In genomic region chr20:35560541-35560940, GRCh38 we compare ENCODE assay signal across 22 cellular contexts. TPM values are rescaled to one million over a fixed set of nuclear protein-coding genes. Genes with fewer than 3 reads are reported as not detected.
"Had no signal": no experiment of that assay in that cellular context is flagged by ENCODE, and none has a peak within 500 bp of the region (broad histone marks: within the 10 kb centered on the region; RNA-seq: fewer than 3 reads in every experiment).

No MANE protein-coding gene starts in this region.

- H3K36me3 ChIP-seq: transverse colon had no signal

- H3K4me3 Mint-ChIP-seq: naive thymus-derived CD8-positive, alpha-beta T cell had no signal

- H3K4me3 ChIP-seq: esophagus muscularis mucosa, gastrocnemius medialis, heart right ventricle, right atrium auricular region, stomach, thoracic aorta, transverse colon had no signal

- ATAC-seq: gastrocnemius medialis had no signal

- H3K9me3 Mint-ChIP-seq: naive thymus-derived CD8-positive, alpha-beta T cell had no signal

- H3K27ac ChIP-seq: epithelial cell of prostate, esophagus muscularis mucosa, gastrocnemius medialis, heart right ventricle, right atrium auricular region, stomach, thoracic aorta, transverse colon had no signal

- H3K27me3 ChIP-seq: esophagus muscularis mucosa, gastrocnemius medialis, heart right ventricle, right atrium auricular region, stomach, transverse colon had no signal

- FAIRE-seq: endometrium, islet of Langerhans, small intestine, urothelium cell line had no signal

- H3K27me3 Mint-ChIP-seq: naive thymus-derived CD8-positive, alpha-beta T cell had no signal

- H3K4me1 ChIP-seq: esophagus muscularis mucosa, gastrocnemius medialis, heart right ventricle, right atrium auricular region, stomach had no signal

- DNase-seq: cortex of kidney; effector memory CD4-positive, alpha-beta T cell; gastrocnemius medialis; heart right ventricle; stimulated activated CD4-positive, alpha-beta T cell treated with anti-CD3 and anti-CD28 coated beads, Interleukin-12 subunit alpha, Interleukin-12 subunit beta, amount 100 ng/mL, for 4 hours had no signal

- H3K9me3 ChIP-seq: esophagus muscularis mucosa, gastrocnemius medialis, heart right ventricle, right atrium auricular region, stomach, thoracic aorta, transverse colon had no signal

RNA-seq across cellular contexts. Expression of gene C20orf173, which starts 31.1 kb away (rescaled TPM):
- total RNA-seq: esophagus muscularis mucosa; fibroblast of villous mesenchyme; gastrocnemius medialis; heart right ventricle; liver; lung microvascular endothelial cell; mesenteric fat pad; mononuclear cell; naive thymus-derived CD8-positive, alpha-beta T cell; osteocyte; right atrium auricular region; stomach; thoracic aorta; transverse colon had no signal
